Comparison of ENCODE assay signal across 24 cellular contexts in the genomic region with DNA sequence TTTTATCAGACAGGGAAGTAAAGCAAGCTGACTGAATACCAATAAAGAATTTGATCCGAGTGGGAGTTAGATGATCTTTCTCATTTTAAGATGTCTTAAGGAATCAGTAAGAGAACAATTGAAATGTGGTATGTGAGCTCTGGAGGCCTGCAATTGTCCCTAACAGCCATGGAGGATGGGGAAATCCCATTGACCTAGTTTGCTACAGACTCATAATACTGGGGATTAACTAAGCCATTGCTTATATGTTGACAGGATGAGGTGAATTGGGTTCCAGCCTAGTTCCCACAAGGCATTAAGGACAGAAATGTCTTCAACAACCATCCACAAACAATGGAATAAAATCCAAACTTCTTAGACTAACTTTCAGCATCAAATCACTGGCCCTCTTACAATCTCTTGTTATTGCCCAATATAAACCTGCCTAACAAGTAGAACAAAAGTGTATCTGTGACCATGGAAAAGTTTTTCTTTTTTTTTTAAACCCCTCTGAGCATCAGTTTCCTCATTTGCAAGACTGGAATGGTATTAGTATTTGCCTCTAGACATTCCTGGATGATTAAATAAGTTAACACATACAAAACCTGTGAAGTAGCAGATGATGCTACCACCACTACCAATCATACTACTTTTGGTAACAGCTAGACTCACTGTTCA.
"Had no signal": no experiment of that assay in that cellular context is flagged by ENCODE, and none has a peak within 500 bp of the region (broad histone marks: within the 10 kb centered on the region; RNA-seq: fewer than 3 reads in every experiment).

No MANE protein-coding gene starts in this region.

- H3K27ac ChIP-seq: breast epithelium, right lobe of liver, transverse colon had no signal

- H3K27me3 ChIP-seq: breast epithelium, right lobe of liver, transverse colon had no signal

- H3K9me3 Mint-ChIP-seq: memory B cell, nephron progenitor cell had no signal

- H3K4me3 Mint-ChIP-seq: activated naive CD8-positive, alpha-beta T cell; activated T-helper 17 cell treated with anti-CD3 and anti-CD28 coated beads, Interleukin-2, amount 50 U/mL, for 72 hours; memory B cell; nephron progenitor cell; stimulated activated naive B cell treated with anti-CD40 and anti-IgM and Interleukin-4, amounts not matched to agents 10 μg/mL and 1 μg/mL and 100 μg/mL, for 72 hours had no signal

- FAIRE-seq: small intestine, urothelium cell line had no signal

- DNase-seq: activated CD4-positive, alpha-beta T cell treated with anti-CD3 and anti-CD28 coated beads for 1 hour; activated naive CD4-positive, alpha-beta T cell; activated T-cell treated with anti-CD3 and anti-CD28 coated beads, Interleukin-2, amount 50 U/mL, for 1 hour; cerebellar nuclear complex; cortex of kidney; foreskin melanocyte; glutamatergic neuron; hippocampal formation; left cardiac atrium; nephron progenitor cell; occipital lobe; right lobe of liver; small intestine; stimulated activated CD4-positive, alpha-beta T cell treated with anti-CD3 and anti-CD28 coated beads, Interleukin-15, amount 100 ng/mL, for 24 hours; stimulated activated CD4-positive, alpha-beta T cell treated with anti-CD3 and anti-CD28 coated beads, Interleukin-2, amount 100 ng/mL, for 48 hours; stimulated activated CD8-positive, alpha-beta memory T cell treated with anti-CD3 and anti-CD28 coated beads, Interleukin-4, amount 100 ng/mL, for 48 hours; stimulated activated naive B cell treated with anti-CD40 and anti-IgM and Interleukin-4, amounts not matched to agents 10 μg/mL and 1 μg/mL and 100 μg/mL, for 72 hours; T-helper 2 cell; transverse colon had no signal

- H3K4me1 Mint-ChIP-seq: activated T-helper 17 cell treated with anti-CD3 and anti-CD28 coated beads, Interleukin-2, amount 50 U/mL, for 72 hours; stimulated activated naive B cell treated with anti-CD40 and anti-IgM and Interleukin-4, amounts not matched to agents 10 μg/mL and 1 μg/mL and 100 μg/mL, for 72 hours had no signal

- ATAC-seq: activated T-helper 17 cell treated with anti-CD3 and anti-CD28 coated beads, Interleukin-2, amount 50 U/mL, for 72 hours; left cardiac atrium; right lobe of liver; stimulated activated naive B cell treated with anti-CD40 and anti-IgM and Interleukin-4, amounts not matched to agents 10 μg/mL and 1 μg/mL and 100 μg/mL, for 72 hours had no signal

- H3K9me3 ChIP-seq: breast epithelium, right lobe of liver, transverse colon had no signal

- H3K4me3 ChIP-seq: breast epithelium, right lobe of liver, transverse colon had no signal

- H3K27me3 Mint-ChIP-seq: activated naive CD8-positive, alpha-beta T cell; activated T-helper 17 cell treated with anti-CD3 and anti-CD28 coated beads, Interleukin-2, amount 50 U/mL, for 72 hours; memory B cell; stimulated activated naive B cell treated with anti-CD40 and anti-IgM and Interleukin-4, amounts not matched to agents 10 μg/mL and 1 μg/mL and 100 μg/mL, for 72 hours had no signal

- H3K4me1 ChIP-seq: breast epithelium, right lobe of liver, transverse colon had no signal

- H3K27ac Mint-ChIP-seq: activated naive CD8-positive, alpha-beta T cell; activated T-helper 17 cell treated with anti-CD3 and anti-CD28 coated beads, Interleukin-2, amount 50 U/mL, for 72 hours; memory B cell; nephron progenitor cell; stimulated activated naive B cell treated with anti-CD40 and anti-IgM and Interleukin-4, amounts not matched to agents 10 μg/mL and 1 μg/mL and 100 μg/mL, for 72 hours had no signal

- H3K36me3 ChIP-seq: breast epithelium, right lobe of liver, transverse colon had no signal

- H3K36me3 Mint-ChIP-seq: activated naive CD8-positive, alpha-beta T cell; memory B cell; stimulated activated naive B cell treated with anti-CD40 and anti-IgM and Interleukin-4, amounts not matched to agents 10 μg/mL and 1 μg/mL and 100 μg/mL, for 72 hours had no signal
